8 cellular contexts compared by ENCODE assay signal in the genomic region with DNA sequence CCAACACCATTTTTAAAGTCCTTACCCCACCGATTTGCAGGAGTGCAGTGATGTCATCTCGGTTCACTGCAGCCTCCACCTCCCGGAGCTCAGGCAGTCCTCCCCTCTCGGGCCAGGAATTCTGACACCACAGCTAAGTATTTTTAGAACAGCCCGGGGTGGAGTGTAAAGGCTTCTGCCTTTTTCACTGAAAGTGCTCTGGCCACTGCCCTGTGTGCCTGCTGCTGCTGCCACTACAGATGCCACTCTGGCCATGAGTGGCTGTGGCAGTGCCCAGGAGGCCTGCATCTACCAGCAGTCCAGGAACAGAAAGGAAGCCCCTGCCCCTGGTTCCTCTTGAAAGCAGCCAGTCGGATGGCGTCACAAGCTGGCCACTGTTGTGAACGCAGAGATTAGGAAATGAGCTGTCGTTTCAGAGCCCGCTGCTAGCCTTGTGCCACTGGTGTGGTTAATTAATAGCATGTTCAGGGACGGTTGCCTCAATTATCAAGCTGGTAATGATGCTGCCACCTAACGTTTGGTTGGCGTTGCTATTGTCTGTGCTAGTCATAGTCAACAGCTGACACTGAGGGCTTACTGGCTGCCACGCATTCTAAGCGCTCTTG. TPM values are rescaled to one million over a fixed set of nuclear protein-coding genes. Genes with fewer than 3 reads are reported as not detected.
DNase-seq lines count a peak whose midpoint lies in the region; ATAC-seq and TF ChIP-seq lines count a peak whose summit lies in the region.

No MANE protein-coding gene starts in this region.

- TF ChIP-seq CTCF in Peyer's patch (IDR thresholded peaks at IDR 0.05), result peak in 4 of 6 experiments; percentile 17 to 62 (median 58)
- TF ChIP-seq CTCF in epithelial cell of proximal tubule (conservative IDR thresholded peaks at IDR 0.05; ENCODE audit: low read depth, low read length), result peak; percentile 65
- no peak for TF ChIP-seq CTCF in type B pancreatic cell (conservative IDR thresholded peaks at IDR 0.05)

- H3K9me3 Mint-ChIP-seq in type B pancreatic cell, result no peaks in the 10 kb centered on the region

- no peak for TF ChIP-seq POLR2A in Peyer's patch (IDR thresholded peaks at IDR 0.05)

- no peak overlapping the region for H3K27ac Mint-ChIP-seq in type B pancreatic cell

- peak overlapping the region in 2 of 4 donors; percentile 17 to 58 for H3K27ac ChIP-seq in Peyer's patch
- H3K27ac ChIP-seq in muscle layer of colon (ENCODE audit: low read depth, low read length), result peak overlapping the region; percentile 6

- ATAC-seq in HG02759 (IDR thresholded peaks at IDR 0.05; ENCODE audit: unreplicated experiment), result peak; percentile 65
- ATAC-seq in GM21737 (IDR thresholded peaks at IDR 0.05; ENCODE audit: unreplicated experiment), result no peak

- H3K27me3 ChIP-seq in Peyer's patch (no peaks in the 10 kb centered on the region), muscle layer of colon (ENCODE audit: control insufficient read depth in 1 of 2, insufficient read depth in 2 of 2, low read length in 2 of 2) (no peaks in the 10 kb centered on the region)

- H3K9ac ChIP-seq in muscle layer of colon (ENCODE audit: low read length), result no peak overlapping the region

- H3K4me3 ChIP-seq in Peyer's patch, result no peak overlapping the region
- H3K4me3 ChIP-seq in epithelial cell of proximal tubule (ENCODE audit: low read depth, low read length), result peak overlapping the region; percentile 29
- no peak overlapping the region for H3K4me3 ChIP-seq in muscle layer of colon (ENCODE audit: low read depth in 1 of 2, low read length in 2 of 2)

- no peaks in the 10 kb centered on the region for H3K27me3 Mint-ChIP-seq in type B pancreatic cell

- peaks cover 12% of the 10 kb centered on the region for H3K4me1 Mint-ChIP-seq in type B pancreatic cell (ENCODE audit: unreplicated experiment)

- H3K36me3 ChIP-seq in Peyer's patch, result peaks cover 0 to 25% (median 0%) of the 10 kb centered on the region in 3 donors
- peaks cover 24% of the 10 kb centered on the region for H3K36me3 ChIP-seq in muscle layer of colon (ENCODE audit: insufficient read depth, low read length)

- no peaks in the 10 kb centered on the region for H3K9me3 ChIP-seq in Peyer's patch
- H3K9me3 ChIP-seq in muscle layer of colon (ENCODE audit: low read length), result no peaks in the 10 kb centered on the region

- H3K4me1 ChIP-seq in Peyer's patch (peaks cover 0 to 5% (median 0%) of the 10 kb centered on the region in 4 donors), muscle layer of colon (ENCODE audit: insufficient read depth, low read length) (peaks cover 21% of the 10 kb centered on the region)

- H3K36me3 Mint-ChIP-seq in type B pancreatic cell, result peaks cover 14% of the 10 kb centered on the region

- H3K4me3 Mint-ChIP-seq in type B pancreatic cell, result no peak overlapping the region

- DNase-seq in ELF-1 (ENCODE audit: low read depth, low spot score), result peak; percentile 43
- peak in 1 of 3 donors; percentile 74 for DNase-seq in Peyer's patch
- peak; percentile 79 for DNase-seq in epithelial cell of proximal tubule (ENCODE audit: low read depth)
- DNase-seq in GM19240 (ENCODE audit: insufficient read length, low spot score), result no peak
- DNase-seq in type B pancreatic cell (ENCODE audit: extremely low spot score, unreplicated experiment), result no peak

RNA-seq across cellular contexts. Expression of gene TBC1D14, which starts 23.6 kb away (rescaled TPM):
- total RNA-seq in Peyer's patch (10 to 100 TPM; 44.8 to 67.7 (median 55.7) TPM), epithelial cell of proximal tubule (43.3 and 47.2 TPM in 2 replicates), type B pancreatic cell (ENCODE audit: low replicate concordance) (55.9 and 56.9 TPM in 2 replicates)

Comparison
In these comparisons a context has a peak if more than half of its experiments do, and no peak if none do; other contexts are left out.
1. DNase-seq: peak in ELF-1 (single experiment) and epithelial cell of proximal tubule (single experiment); none in GM19240 (single experiment) and type B pancreatic cell (single experiment).